8 cellular contexts compared by ENCODE assay signal in genomic region chr11:86245369-86246292, GRCh38. TPM values are rescaled to one million over a fixed set of nuclear protein-coding genes. Genes with fewer than 3 reads are reported as not detected.
DNase-seq lines count a peak whose midpoint lies in the region; ATAC-seq and TF ChIP-seq lines count a peak whose summit lies in the region.

No MANE protein-coding gene starts in this region.

- intact Hi-C loops in upper lobe of right lung (cut with DNase I): no loop called here

- H3K9me3 ChIP-seq in SU-DHL-6 (ENCODE audit: insufficient read depth, low read length): no peaks in the 10 kb centered on the region
- H3K9me3 ChIP-seq in mononuclear cell (ENCODE audit: low read depth, low read length): no peaks in the 10 kb centered on the region
- H3K9me3 ChIP-seq in upper lobe of right lung: no peaks in the 10 kb centered on the region

- peak; percentile 26 for ATAC-seq in HG03159 (IDR thresholded peaks at IDR 0.05; ENCODE audit: unreplicated experiment)
- ATAC-seq in upper lobe of right lung: no peak

- H3K4me1 ChIP-seq in mononuclear cell (ENCODE audit: insufficient read depth, low read length) (peaks cover 27% of the 10 kb centered on the region), upper lobe of right lung (peaks cover 24% of the 10 kb centered on the region)

- H3K4me2 ChIP-seq in SU-DHL-6 (ENCODE audit: low read depth, low read length, poor library complexity, severe bottlenecking): peak overlapping the region; percentile 88

- H3K4me3 ChIP-seq in SU-DHL-6 (ENCODE audit: insufficient read depth, low read length, poor library complexity, severe bottlenecking) (peak overlapping the region; percentile 97), mononuclear cell (ENCODE audit: low read length) (peak overlapping the region; percentile 97), upper lobe of right lung (peak overlapping the region; percentile 79)

- H3K27ac ChIP-seq in SU-DHL-6 (ENCODE audit: low read depth, low read length): peak overlapping the region; percentile 64
- peak overlapping the region; percentile 97 for H3K27ac ChIP-seq in upper lobe of right lung

- no peaks in the 10 kb centered on the region for H3K9me2 ChIP-seq in SU-DHL-6 (replicated peaks; ENCODE audit: insufficient read depth, low read length)

- TF ChIP-seq CTCF in SU-DHL-6 (IDR thresholded peaks at IDR 0.05; ENCODE audit: insufficient read depth, low read length, poor library complexity, severe bottlenecking) (no peak), upper lobe of right lung (IDR thresholded peaks at IDR 0.05) (no peak)

- H2AFZ ChIP-seq in SU-DHL-6 (ENCODE audit: low read depth, low read length, severe bottlenecking): peak overlapping the region; percentile 45

- H3K27me3 ChIP-seq in SU-DHL-6 (ENCODE audit: low read length) (no peaks in the 10 kb centered on the region), mononuclear cell (ENCODE audit: insufficient read depth, low read length) (no peaks in the 10 kb centered on the region), upper lobe of right lung (no peaks in the 10 kb centered on the region)

- DNase-seq in DMS79 treated with DMSO at 0.1 percent for 48 hours (lab: John Stamatoyannopoulos, UW) (peak; percentile 60), DMS79 (lab: John Stamatoyannopoulos, UW) (no peak), dermis blood vessel endothelial cell (peak; percentile 28), upper lobe of right lung (no peak), NCI-H510A (lab: John Stamatoyannopoulos, UW) (no peak)

- H3K9ac ChIP-seq in SU-DHL-6 (ENCODE audit: low read length): peak overlapping the region; percentile 85

- peaks cover 56% of the 10 kb centered on the region for H3K79me2 ChIP-seq in SU-DHL-6 (ENCODE audit: insufficient read depth, low read length)

- H4K20me1 ChIP-seq in SU-DHL-6 (ENCODE audit: low read depth, low read length): peaks cover 14% of the 10 kb centered on the region; the same call in 1 of the 2 replicates

- H3F3A ChIP-seq in SU-DHL-6 (ENCODE audit: insufficient read depth): peaks cover 16% of the 10 kb centered on the region; the same call in 1 of the 2 replicates

- H3K36me3 ChIP-seq in SU-DHL-6 (ENCODE audit: low read length) (peaks cover 7% of the 10 kb centered on the region; the same call in 1 of the 2 replicates), upper lobe of right lung (no peaks in the 10 kb centered on the region)

RNA-seq across cellular contexts. Expression of gene EED, which starts 1.1 kb away (rescaled TPM):
- total RNA-seq in dermis blood vessel endothelial cell (17.6 and 21.4 TPM in 2 replicates), mononuclear cell (42.7 TPM), upper lobe of right lung (21.3 TPM)

RNA-seq across cellular contexts. Expression of gene HIKESHI, which starts 56.4 kb away (rescaled TPM):
- 62.1 and 65.9 TPM in 2 replicates for total RNA-seq in dermis blood vessel endothelial cell
- total RNA-seq in mononuclear cell: 10.8 TPM
- total RNA-seq in upper lobe of right lung: 23.9 TPM

Comparison
In these comparisons a context has a peak if more than half of its experiments do, and no peak if none do; other contexts are left out.
1. DNase-seq: peak in DMS79 treated with DMSO at 0.1 percent for 48 hours (single experiment) and dermis blood vessel endothelial cell (single experiment); none in DMS79 (single experiment), upper lobe of right lung (single experiment) and NCI-H510A (single experiment).
2. Peak in every context shown above with its lines, with median percentiles within 50 percentile points of each other: H3K4me3 ChIP-seq.